In genomic region chr13:50257646-50258045, GRCh38 we compare ENCODE assay signal across 28 cellular contexts.
DNase-seq lines count a peak whose midpoint lies in the region; ATAC-seq lines count a peak whose summit lies in the region.
"Had no signal": no experiment of that assay in that cellular context is flagged by ENCODE, and none has a peak within 500 bp of the region (broad histone marks: within the 10 kb centered on the region; RNA-seq: fewer than 3 reads in every experiment).

No MANE protein-coding gene starts in this region.

- ATAC-seq in activated CD8-positive, alpha-beta T cell treated with anti-CD3 and anti-CD28 coated beads, Interleukin-2, amount 10 ng/mL, durations not matched to agents 7 days and 5 days: peak; percentile 24
- ATAC-seq in GM19351 (IDR thresholded peaks at IDR 0.05; ENCODE audit: unreplicated experiment): no peak
- ATAC-seq in left colon: no peak
- ATAC-seq: esophagus mucosa, heart right ventricle, Panc1 had no signal

- H3K27ac Mint-ChIP-seq in activated CD8-positive, alpha-beta T cell treated with anti-CD3 and anti-CD28 coated beads, Interleukin-2, amount 10 ng/mL, durations not matched to agents 7 days and 5 days: no peak overlapping the region
- H3K27ac Mint-ChIP-seq: activated naive CD8-positive, alpha-beta T cell treated with anti-CD3 and anti-CD28 coated beads, Interleukin-2, amount 10 ng/mL, durations not matched to agents 7 days and 5 days; endodermal cell; stimulated activated naive CD8-positive, alpha-beta T cell treated with anti-CD3 and anti-CD28 coated beads, Interleukin-15, Interleukin-2, amounts not matched to agents 100 ng/mL and 50 ng/mL, for 24 hours had no signal

- no peak overlapping the region for H3K4me3 Mint-ChIP-seq in activated CD8-positive, alpha-beta T cell treated with anti-CD3 and anti-CD28 coated beads, Interleukin-2, amount 10 ng/mL, durations not matched to agents 7 days and 5 days
- H3K4me3 Mint-ChIP-seq: activated naive CD8-positive, alpha-beta T cell treated with anti-CD3 and anti-CD28 coated beads, Interleukin-2, amount 10 ng/mL, durations not matched to agents 7 days and 5 days; endodermal cell; neural crest cell; stimulated activated naive CD8-positive, alpha-beta T cell treated with anti-CD3 and anti-CD28 coated beads, Interleukin-15, Interleukin-2, amounts not matched to agents 100 ng/mL and 50 ng/mL, for 24 hours had no signal

- peak; percentile 26 to 28 for DNase-seq in activated CD4-positive, alpha-beta T cell treated with anti-CD3 and anti-CD28 coated beads, Interleukin-2, amount 50 U/mL, for 48 hours
- DNase-seq in activated CD4-positive, alpha-beta T cell treated with anti-CD3 and anti-CD28 coated beads, Interleukin-2, amount 50 U/mL, for 1 hour: no peak
- DNase-seq in stimulated activated naive CD4-positive, alpha-beta T cell treated with Interleukin-2 at 50 U/mL for 16 hours (lab: John Stamatoyannopoulos, UW): peak; percentile 33
- no peak for DNase-seq in stimulated activated naive CD4-positive, alpha-beta T cell (lab: John Stamatoyannopoulos, UW)
- DNase-seq in activated CD8-positive, alpha-beta T cell treated with anti-CD3 and anti-CD28 coated beads, Interleukin-2, amount 10 ng/mL, durations not matched to agents 7 days and 5 days: no peak
- DNase-seq in left colon (no peak), H4 (ENCODE audit: low spot score) (no peak)
- DNase-seq: activated naive CD8-positive, alpha-beta T cell treated with anti-CD3 and anti-CD28 coated beads, Interleukin-2, amount 10 ng/mL, durations not matched to agents 7 days and 5 days; central memory CD4-positive, alpha-beta T cell; endodermal cell; foreskin melanocyte; H7; heart right ventricle; IMR-90; kidney glomerular epithelial cell; NCI-H1105; NCI-H187 treated with DMSO at 0.1 percent for 48 hours; NCI-H2171 treated with DMSO at 0.1 percent for 48 hours; NCI-H510A treated with DMSO at 0.1 percent for 48 hours; SHP77; small intestine; stimulated activated CD4-positive, alpha-beta T cell treated with anti-CD3 and anti-CD28 coated beads, Interleukin-4, amount 100 ng/mL, for 4 hours; uterus had no signal

- intact Hi-C loops in left colon (cut with DNase I, micrococcal nuclease): no loop called here

- peaks cover 35% of the 10 kb centered on the region for H3K4me1 Mint-ChIP-seq in activated CD8-positive, alpha-beta T cell treated with anti-CD3 and anti-CD28 coated beads, Interleukin-2, amount 10 ng/mL, durations not matched to agents 7 days and 5 days (ENCODE audit: low read depth)
- H3K4me1 Mint-ChIP-seq: endodermal cell, neural crest cell had no signal

- peaks cover 4% of the 10 kb centered on the region for H3K36me3 Mint-ChIP-seq in activated CD8-positive, alpha-beta T cell treated with anti-CD3 and anti-CD28 coated beads, Interleukin-2, amount 10 ng/mL, durations not matched to agents 7 days and 5 days (ENCODE audit: low read depth)

- H3K27me3 Mint-ChIP-seq in activated CD8-positive, alpha-beta T cell treated with anti-CD3 and anti-CD28 coated beads, Interleukin-2, amount 10 ng/mL, durations not matched to agents 7 days and 5 days (ENCODE audit: low read depth): peaks cover 11% of the 10 kb centered on the region

- no peaks in the 10 kb centered on the region for H3K9me3 Mint-ChIP-seq in activated CD8-positive, alpha-beta T cell treated with anti-CD3 and anti-CD28 coated beads, Interleukin-2, amount 10 ng/mL, durations not matched to agents 7 days and 5 days (ENCODE audit: insufficient read depth)
- H3K9me3 Mint-ChIP-seq: neural crest cell; stimulated activated naive CD8-positive, alpha-beta T cell treated with anti-CD3 and anti-CD28 coated beads, Interleukin-15, Interleukin-2, amounts not matched to agents 100 ng/mL and 50 ng/mL, for 24 hours had no signal

- CTCF ChIA-PET in activated CD8-positive, alpha-beta T cell treated with anti-CD3 and anti-CD28 coated beads, Interleukin-2, amount 10 ng/mL, durations not matched to agents 7 days and 5 days (lab: Charles Lee): interaction anchor here (1.2 kb wide), 1 partner anchor 543 kb away, joined by 3 read pairs; no protein-coding TSS in a partner anchor

- POLR2A ChIA-PET in activated CD8-positive, alpha-beta T cell treated with anti-CD3 and anti-CD28 coated beads, Interleukin-2, amount 10 ng/mL, durations not matched to agents 7 days and 5 days (lab: Charles Lee): no interaction called here

Comparison
In these comparisons a context has a peak if more than half of its experiments do, and no peak if none do; other contexts are left out.
1. DNase-seq: peak in activated CD4-positive, alpha-beta T cell treated with anti-CD3 and anti-CD28 coated beads, Interleukin-2, amount 50 U/mL, for 48 hours (2 of 2) and stimulated activated naive CD4-positive, alpha-beta T cell treated with Interleukin-2 at 50 U/mL for 16 hours (single experiment); none in activated CD4-positive, alpha-beta T cell treated with anti-CD3 and anti-CD28 coated beads, Interleukin-2, amount 50 U/mL, for 1 hour (single experiment), stimulated activated naive CD4-positive, alpha-beta T cell (0 of 6), activated CD8-positive, alpha-beta T cell treated with anti-CD3 and anti-CD28 coated beads, Interleukin-2, amount 10 ng/mL, durations not matched to agents 7 days and 5 days (single experiment), left colon (0 of 2) and H4 (single experiment).